In the genomic region with DNA sequence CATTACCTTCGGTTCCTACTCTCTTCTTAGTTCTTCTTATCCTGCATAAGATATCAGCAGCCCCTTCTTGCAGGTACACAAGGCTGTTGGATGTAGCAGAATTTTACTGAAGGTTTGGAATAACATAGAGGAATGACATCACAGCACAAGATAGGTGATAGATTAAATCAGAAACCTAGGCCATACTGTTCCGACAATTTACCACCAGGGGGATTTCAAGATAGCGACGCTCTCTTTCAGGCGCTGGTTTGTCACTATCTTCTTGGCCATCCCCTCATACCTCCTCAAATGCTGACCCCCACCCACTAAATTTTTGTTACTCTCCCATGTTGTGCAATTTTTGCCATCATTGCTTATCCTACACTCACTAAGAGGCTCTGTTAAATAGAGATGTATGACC, we compare ENCODE assay signal across 13 cellular contexts. TPM values are rescaled to one million over a fixed set of nuclear protein-coding genes. Genes with fewer than 3 reads are reported as not detected.
A peak's percentile ranks its signal among the peaks of the same experiment; 100 is the strongest.
DNase-seq lines count a peak whose midpoint lies in the region; ATAC-seq, FAIRE-seq and TF ChIP-seq lines count a peak whose summit lies in the region.
"Had no signal": no experiment of that assay in that cellular context is flagged by ENCODE, and none has a peak within 500 bp of the region (broad histone marks: within the 10 kb centered on the region; RNA-seq: fewer than 3 reads in every experiment).

No MANE protein-coding gene starts in this region.

- 80% methylated on average over 5 of the region's 5 CpGs for WGBS in liver

- H3K9me3 ChIP-seq in BLaER1 treated with 17β-estradiol and CSF1 and Interleukin-3, amounts not matched to agents 10 nM and 100 nM (replicated peaks in 1 of 11): peaks cover 0 to 1% (median 0%) of the 10 kb centered on the region in 11 experiments; a peak in 3 of 22 replicates
- no peaks in the 10 kb centered on the region for H3K9me3 ChIP-seq in liver (ENCODE audit: control insufficient read depth in 4 of 4, low read length in 3 of 4)
- H3K9me3 ChIP-seq: lower lobe of right lung had no signal

- no peaks in the 10 kb centered on the region for H3K36me3 Mint-ChIP-seq in WTC11
- peaks cover 21 to 34% of the 10 kb centered on the region in 2 donors for H3K36me3 Mint-ChIP-seq in activated naive CD4-positive, alpha-beta T cell treated with anti-CD3 and anti-CD28 coated beads, Interleukin-2, amount 50 U/mL, for 72 hours

- no peak overlapping the region for H3K4me3 Mint-ChIP-seq in WTC11

- POLR2A ChIA-PET in WTC11 (lab: Charles Lee): no interaction called here

- TF ChIP-seq RAD21 in liver (IDR thresholded peaks at IDR 0.05): peak in 1 of 2 donors; percentile 14

- FAIRE-seq in GM19239 (lab: Jason Lieb, UNC): peak; percentile 85
- FAIRE-seq: G401.6 had no signal

- no peak overlapping the region for H3K4me3 ChIP-seq in BLaER1 treated with 17β-estradiol and CSF1 and Interleukin-3, amounts not matched to agents 10 nM and 100 nM
- no peak overlapping the region for H3K4me3 ChIP-seq in liver (ENCODE audit: low read depth in 1 of 3, low read length in 3 of 3)
- H3K4me3 ChIP-seq: lower lobe of right lung had no signal

- CTCF ChIA-PET in WTC11 (lab: Charles Lee): interaction anchor here (0.6 to 2.5 kb wide), 3 partner anchors 20 to 48 kb away, joined by 3 to 10 read pairs (median 5); no protein-coding TSS in a partner anchor

- TF ChIP-seq CTCF in WTC11 (IDR thresholded peaks at IDR 0.05): peak; percentile 31; the same call in 1 of the 2 replicates
- peak; percentile 8 for TF ChIP-seq CTCF in liver (IDR thresholded peaks at IDR 0.05; ENCODE audit: low read depth, low read length, missing input control)

- H3K9me3 Mint-ChIP-seq in WTC11: no peaks in the 10 kb centered on the region
- no peaks in the 10 kb centered on the region for H3K9me3 Mint-ChIP-seq in activated naive CD4-positive, alpha-beta T cell treated with anti-CD3 and anti-CD28 coated beads, Interleukin-2, amount 50 U/mL, for 72 hours

- peaks cover 13 to 29% (median 25%) of the 10 kb centered on the region in 10 experiments for H3K4me1 ChIP-seq in BLaER1 treated with 17β-estradiol and CSF1 and Interleukin-3, amounts not matched to agents 10 nM and 100 nM
- H3K4me1 ChIP-seq in liver (ENCODE audit: control insufficient read depth in 4 of 4, insufficient read depth in 4 of 4, low read length in 3 of 4): peaks cover 0 to 18% (median 9%) of the 10 kb centered on the region in 4 donors

- H3K9ac ChIP-seq in BLaER1 treated with 17β-estradiol and CSF1 and Interleukin-3, amounts not matched to agents 10 nM and 100 nM: no peak overlapping the region
- no peak overlapping the region for H3K9ac ChIP-seq in liver (ENCODE audit: low read depth in 1 of 2, low read length in 2 of 2)

- ATAC-seq in WTC11 (peak; percentile 68), GM21619 (IDR thresholded peaks at IDR 0.05; ENCODE audit: unreplicated experiment) (no peak)
- ATAC-seq in activated naive CD4-positive, alpha-beta T cell treated with anti-CD3 and anti-CD28 coated beads, Interleukin-2, amount 50 U/mL, for 72 hours: no peak

- no peak for DNase-seq in GM19239 (ENCODE audit: insufficient read length, low spot score)
- no peak for DNase-seq in WTC11 (ENCODE audit: low spot score)
- DNase-seq in NCI-H524 treated with DMSO at 0.1 percent for 48 hours (lab: John Stamatoyannopoulos, UW): no peak
- DNase-seq in Ammon's horn (ENCODE audit: low spot score): no peak
- DNase-seq in activated naive CD4-positive, alpha-beta T cell treated with anti-CD3 and anti-CD28 coated beads, Interleukin-2, amount 50 U/mL, for 72 hours (ENCODE audit: low spot score in 2 of 2): no peak
- DNase-seq: activated naive CD4-positive, alpha-beta T cell treated with Interleukin-2 at 50 U/mL for 16 hours; lower lobe of right lung; small intestine had no signal

- peaks cover 13% of the 10 kb centered on the region for H3K4me1 Mint-ChIP-seq in WTC11

- H4K20me1 ChIP-seq in BLaER1 treated with 17β-estradiol and CSF1 and Interleukin-3, amounts not matched to agents 10 nM and 100 nM: no peaks in the 10 kb centered on the region

- no peak overlapping the region for H3K27ac Mint-ChIP-seq in WTC11
- no peak overlapping the region for H3K27ac Mint-ChIP-seq in activated naive CD4-positive, alpha-beta T cell treated with anti-CD3 and anti-CD28 coated beads, Interleukin-2, amount 50 U/mL, for 72 hours

- no peak overlapping the region for H3K27ac ChIP-seq in BLaER1 treated with 17β-estradiol and CSF1 and Interleukin-3, amounts not matched to agents 10 nM and 100 nM
- H3K27ac ChIP-seq in liver (ENCODE audit: low read depth in 1 of 2, low read length in 2 of 2): no peak overlapping the region

- H3K4me2 ChIP-seq in BLaER1 treated with 17β-estradiol and CSF1 and Interleukin-3, amounts not matched to agents 10 nM and 100 nM: peak overlapping the region in 8 of 11 experiments; percentile 1 to 59 (median 26); a peak in 11 of 22 replicates

- H3K27me3 ChIP-seq in BLaER1 treated with 17β-estradiol and CSF1 and Interleukin-3, amounts not matched to agents 10 nM and 100 nM: peaks cover 15 to 30% (median 21%) of the 10 kb centered on the region in 11 experiments
- no peaks in the 10 kb centered on the region for H3K27me3 ChIP-seq in liver (ENCODE audit: control insufficient read depth in 4 of 4, insufficient read depth in 4 of 4, low read length in 3 of 4)

- no peaks in the 10 kb centered on the region for H3K36me3 ChIP-seq in BLaER1 treated with 17β-estradiol and CSF1 and Interleukin-3, amounts not matched to agents 10 nM and 100 nM
- H3K36me3 ChIP-seq in liver (ENCODE audit: control insufficient read depth in 4 of 4, insufficient read depth in 3 of 4, low read depth in 1 of 4, low read length in 3 of 4): no peaks in the 10 kb centered on the region
- H3K36me3 ChIP-seq: lower lobe of right lung had no signal

- peaks cover 62% of the 10 kb centered on the region for H3K27me3 Mint-ChIP-seq in WTC11 (ENCODE audit: low read depth)

TF ChIP-seq in WTC11, 78 proteins besides CTCF, POLR2A, EP300 and RAD21 (continues in another document):
- TF ChIP-seq PRRX2 (CRISPR knock-in tag; IDR thresholded peaks at IDR 0.05) (no peak), OVOL2 (CRISPR knock-in tag; IDR thresholded peaks at IDR 0.05; ENCODE audit: borderline replicate concordance) (no peak), ETV6 (CRISPR knock-in tag; IDR thresholded peaks at IDR 0.05) (no peak), JUN (CRISPR knock-in tag; IDR thresholded peaks at IDR 0.05) (no peak)
- TF ChIP-seq, protein P1, sequence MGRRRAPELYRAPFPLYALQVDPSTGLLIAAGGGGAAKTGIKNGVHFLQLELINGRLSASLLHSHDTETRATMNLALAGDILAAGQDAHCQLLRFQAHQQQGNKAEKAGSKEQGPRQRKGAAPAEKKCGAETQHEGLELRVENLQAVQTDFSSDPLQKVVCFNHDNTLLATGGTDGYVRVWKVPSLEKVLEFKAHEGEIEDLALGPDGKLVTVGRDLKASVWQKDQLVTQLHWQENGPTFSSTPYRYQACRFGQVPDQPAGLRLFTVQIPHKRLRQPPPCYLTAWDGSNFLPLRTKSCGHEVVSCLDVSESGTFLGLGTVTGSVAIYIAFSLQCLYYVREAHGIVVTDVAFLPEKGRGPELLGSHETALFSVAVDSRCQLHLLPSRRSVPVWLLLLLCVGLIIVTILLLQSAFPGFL (CRISPR knock-in tag; IDR thresholded peaks at IDR 0.05; ENCODE audit: borderline replicate concordance): no peak
- TF ChIP-seq, protein P2, sequence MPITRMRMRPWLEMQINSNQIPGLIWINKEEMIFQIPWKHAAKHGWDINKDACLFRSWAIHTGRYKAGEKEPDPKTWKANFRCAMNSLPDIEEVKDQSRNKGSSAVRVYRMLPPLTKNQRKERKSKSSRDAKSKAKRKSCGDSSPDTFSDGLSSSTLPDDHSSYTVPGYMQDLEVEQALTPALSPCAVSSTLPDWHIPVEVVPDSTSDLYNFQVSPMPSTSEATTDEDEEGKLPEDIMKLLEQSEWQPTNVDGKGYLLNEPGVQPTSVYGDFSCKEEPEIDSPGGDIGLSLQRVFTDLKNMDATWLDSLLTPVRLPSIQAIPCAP (CRISPR knock-in tag; IDR thresholded peaks at IDR 0.05): no peak

TF ChIP-seq in liver, 16 proteins besides CTCF, POLR2A, EP300 and RAD21 (continues in another document):
- no peak for TF ChIP-seq HNF4A (conservative IDR thresholded peaks at IDR 0.05)
- TF ChIP-seq EGR1 (IDR thresholded peaks at IDR 0.05; ENCODE audit: low read depth in 2 of 2): no peak
- TF ChIP-seq TAF1 (conservative IDR thresholded peaks at IDR 0.05): no peak
- TF ChIP-seq JUND (IDR thresholded peaks at IDR 0.05): no peak
- TF ChIP-seq SP1 (IDR thresholded peaks at IDR 0.05): no peak
- no peak for TF ChIP-seq FOXA2 (IDR thresholded peaks at IDR 0.05)
- no peak for TF ChIP-seq GABPA (IDR thresholded peaks at IDR 0.05 in 1 of 2, conservative IDR thresholded peaks at IDR 0.05 in 1 of 2)
- no peak for TF ChIP-seq ZBTB33 (IDR thresholded peaks at IDR 0.05)
- no peak for TF ChIP-seq FOXA1 (IDR thresholded peaks at IDR 0.05)
- no peak for TF ChIP-seq MAX (IDR thresholded peaks at IDR 0.05)
- TF ChIP-seq RXRA (IDR thresholded peaks at IDR 0.05): no peak

RNA-seq across cellular contexts. Expression of gene SIDT1, which starts 3.5 kb away (rescaled TPM):
- 0.21 to 0.23 TPM (median 0.22 TPM) in 3 replicates for total RNA-seq in WTC11 (2021)
- 1 to 10 TPM; 1.5 to 2.2 TPM for total RNA-seq in liver
- under 1 TPM; 0.08 to 0.10 TPM for polyA plus RNA-seq in liver
- total RNA-seq in activated naive CD4-positive, alpha-beta T cell treated with anti-CD3 and anti-CD28 coated beads, Interleukin-2, amount 50 U/mL, for 72 hours: 10 to 100 TPM; 12.1 to 44.7 TPM
- total RNA-seq: fibroblast of lung had no signal

RNA-seq across cellular contexts. Expression of gene SPICE1, which starts 20.9 kb away (rescaled TPM):
- total RNA-seq in WTC11 (2021) (16.8 to 19.7 TPM (median 17.7 TPM) in 3 replicates), liver (10 to 100 TPM in 1 of 2 donors, 1 to 10 TPM in 1; 4.1 to 16.7 TPM)
- polyA plus RNA-seq in liver: 1 to 10 TPM; 1.6 to 3.7 TPM
- 10 to 100 TPM; 23.3 to 40.6 TPM for total RNA-seq in activated naive CD4-positive, alpha-beta T cell treated with anti-CD3 and anti-CD28 coated beads, Interleukin-2, amount 50 U/mL, for 72 hours

Comparison
In these comparisons a context has a peak if more than half of its experiments do, and no peak if none do; other contexts are left out.
1. RNA of gene SIDT1, which starts 3.5 kb away (total RNA-seq): 12.1 to 44.7 TPM in activated naive CD4-positive, alpha-beta T cell treated with anti-CD3 and anti-CD28 coated beads, Interleukin-2, amount 50 U/mL, for 72 hours; 1.5 to 2.2 TPM in liver and 0.21 to 0.23 TPM in WTC11; every median in the first group is over 4 times any median in the second.